1 cellular context compared by ENCODE assay signal in genomic region chr2:121596221-121597080, GRCh38.
A peak's percentile ranks its signal among the peaks of the same experiment; 100 is the strongest.
TF ChIP-seq lines count a peak whose summit lies in the region.

No MANE protein-coding gene starts in this region.

TF ChIP-seq in K562, 482 proteins besides CTCF, POLR2A, EP300 and RAD21 (continued from another document and continues in another):
- TF ChIP-seq RBM14 (IDR thresholded peaks at IDR 0.05; ENCODE audit: borderline replicate concordance, insufficient read depth, low read depth, low read length) (no peak), POLR2AphosphoS2 (IDR thresholded peaks at IDR 0.05; ENCODE audit: low read length) (no peak), SNIP1 (IDR thresholded peaks at IDR 0.05; ENCODE audit: low read depth) (no peak), KDM5B (IDR thresholded peaks at IDR 0.05; ENCODE audit: insufficient replicate concordance, low read depth, low read length) (no peak), ZNF134 (CRISPR knock-in tag; conservative IDR thresholded peaks at IDR 0.05) (no peak), CHD1 (IDR thresholded peaks at IDR 0.05; ENCODE audit: low read length) (peak; percentile 27), BCOR (IDR thresholded peaks at IDR 0.05) (peak; percentile 77), ZBTB9 (CRISPR knock-in tag; IDR thresholded peaks at IDR 0.05) (no peak), MTA2 (IDR thresholded peaks at IDR 0.05; ENCODE audit: low read depth) (peak; percentile 91), SIRT6 (IDR thresholded peaks at IDR 0.05; ENCODE audit: low read depth, low read length) (no peak), CBX8 (IDR thresholded peaks at IDR 0.05; ENCODE audit: borderline replicate concordance, extremely low read depth, low read depth, low read length, poor library complexity, severe bottlenecking) (no peak), FOSL1 (tag; conservative IDR thresholded peaks at IDR 0.05) (peak; percentile 40; the same call in 1 of the 2 replicates), NFE2 (IDR thresholded peaks at IDR 0.05; ENCODE audit: low read depth) (peak; percentile 42; the same call in 1 of the 2 replicates), ZBTB12 (CRISPR knock-in tag; IDR thresholded peaks at IDR 0.05) (no peak), SLC30A9 (CRISPR knock-in tag; IDR thresholded peaks at IDR 0.05) (no peak), MEF2D (tag; conservative IDR thresholded peaks at IDR 0.05; ENCODE audit: low read depth) (peak; percentile 78; the same call in 1 of the 2 replicates), WHSC1 (IDR thresholded peaks at IDR 0.05; ENCODE audit: low read length) (no peak), RBFOX2 (IDR thresholded peaks at IDR 0.05; ENCODE audit: low read depth, low read length) (peak; percentile 65), GATAD2B (IDR thresholded peaks at IDR 0.05; ENCODE audit: borderline replicate concordance) (peak; percentile 84; the same call in 1 of the 2 replicates), SRF (CRISPR knock-in tag; IDR thresholded peaks at IDR 0.05) (peak in 1 of 2 experiments; percentile 92; a peak in 2 of 4 replicates), ZZZ3 (IDR thresholded peaks at IDR 0.05) (no peak), SMAD2 (IDR thresholded peaks at IDR 0.05; ENCODE audit: low read depth, low read length) (no peak), MNT (conservative IDR thresholded peaks at IDR 0.05) (peak; percentile 95 to 97), DDX20 (tag; IDR thresholded peaks at IDR 0.05; ENCODE audit: low read depth) (no peak), RBM39 (optimal IDR thresholded peaks at IDR 0.05; ENCODE audit: low read depth, low read length) (no peak), NR2C2 (CRISPR knock-in tag; IDR thresholded peaks at IDR 0.05) (no peak), NR2C2 (tag; IDR thresholded peaks at IDR 0.05) (peak; percentile 53), GMEB1 (CRISPR knock-in tag; IDR thresholded peaks at IDR 0.05) (no peak), TCF3 (CRISPR knock-in tag; IDR thresholded peaks at IDR 0.05) (peak; percentile 95), SP1 (CRISPR knock-in tag; IDR thresholded peaks at IDR 0.05) (peak; percentile 72), SMARCA5 (IDR thresholded peaks at IDR 0.05) (no peak), NCOA6 (IDR thresholded peaks at IDR 0.05) (peak; percentile 62; the same call in 1 of the 2 replicates), CREM (IDR thresholded peaks at IDR 0.05; ENCODE audit: low read depth) (peak; percentile 55; the same call in 1 of the 2 replicates), ZNF780A (CRISPR knock-in tag; IDR thresholded peaks at IDR 0.05) (no peak), LEF1 (IDR thresholded peaks at IDR 0.05) (peak; percentile 97), SAFB (IDR thresholded peaks at IDR 0.05; ENCODE audit: borderline replicate concordance, low read depth, low read length) (no peak), RNF219 (CRISPR knock-in tag; IDR thresholded peaks at IDR 0.05) (no peak), SUPT5H (IDR thresholded peaks at IDR 0.05) (peak; percentile 58; the same call in 1 of the 2 replicates), HDGF (IDR thresholded peaks at IDR 0.05) (no peak), MXI1 (IDR thresholded peaks at IDR 0.05; ENCODE audit: low read depth, low read length) (no peak), ZFX (CRISPR knock-in tag; IDR thresholded peaks at IDR 0.05) (no peak), SMARCA4 (IDR thresholded peaks at IDR 0.05) (peak; percentile 95), RAD51 (IDR thresholded peaks at IDR 0.05; ENCODE audit: borderline replicate concordance, low read depth) (peak; percentile 40; the same call in 1 of the 2 replicates), ZBTB2 (IDR thresholded peaks at IDR 0.05) (peak; percentile 66; the same call in 1 of the 2 replicates), ILK (tag; IDR thresholded peaks at IDR 0.05; ENCODE audit: borderline replicate concordance, low read depth) (no peak), HNRNPK (IDR thresholded peaks at IDR 0.05; ENCODE audit: low read depth, low read length, poor library complexity, severe bottlenecking) (no peak), ARID2 (IDR thresholded peaks at IDR 0.05) (peak; percentile 53; the same call in 1 of the 2 replicates), HNRNPL (IDR thresholded peaks at IDR 0.05; ENCODE audit: low read depth, low read length) (no peak), BRF2 (IDR thresholded peaks at IDR 0.05; ENCODE audit: borderline replicate concordance, insufficient read depth, insufficient read length) (no peak), ZNF280A (IDR thresholded peaks at IDR 0.05; ENCODE audit: low read depth, partially characterized antibody) (no peak), FOXA1 (IDR thresholded peaks at IDR 0.05; ENCODE audit: borderline replicate concordance) (no peak), SRSF7 (optimal IDR thresholded peaks at IDR 0.05; ENCODE audit: low read depth, low read length) (no peak), COPS2 (conservative IDR thresholded peaks at IDR 0.05) (no peak), PTRF (tag; IDR thresholded peaks at IDR 0.05) (no peak), MCM2 (IDR thresholded peaks at IDR 0.05; ENCODE audit: low read depth) (no peak), ELK1 (CRISPR knock-in tag; IDR thresholded peaks at IDR 0.05) (no peak), XRCC5 (IDR thresholded peaks at IDR 0.05; ENCODE audit: low read depth, low read length) (no peak), HIVEP1 (CRISPR knock-in tag; IDR thresholded peaks at IDR 0.05) (no peak), TEAD4 (IDR thresholded peaks at IDR 0.05; ENCODE audit: low read length) (peak; percentile 97), TEAD4 (CRISPR knock-in tag; IDR thresholded peaks at IDR 0.05; ENCODE audit: borderline replicate concordance) (no peak), ZC3H11A (IDR thresholded peaks at IDR 0.05; ENCODE audit: low read depth, low read length) (no peak), ARID3B (CRISPR knock-in tag; IDR thresholded peaks at IDR 0.05; ENCODE audit: borderline replicate concordance) (no peak), ZNF217 (CRISPR knock-in tag; IDR thresholded peaks at IDR 0.05) (no peak), PTBP1 (IDR thresholded peaks at IDR 0.05; ENCODE audit: low read depth, low read length) (no peak), RBM34 (IDR thresholded peaks at IDR 0.05; ENCODE audit: borderline replicate concordance, insufficient read depth, low read length) (no peak)
